ENCODE assay signal across 11 cellular contexts in genomic region chr15:49901867-49902775, GRCh38.
DNase-seq lines count a peak whose midpoint lies in the region; ATAC-seq and TF ChIP-seq lines count a peak whose summit lies in the region.
"Had no signal": no experiment of that assay in that cellular context is flagged by ENCODE, and none has a peak within 500 bp of the region (broad histone marks: within the 10 kb centered on the region; RNA-seq: fewer than 3 reads in every experiment).

No MANE protein-coding gene starts in this region.

- peak; percentile 37 for TF ChIP-seq CTCF in AG04449 (IDR thresholded peaks at IDR 0.05; ENCODE audit: insufficient read depth, low read length, missing control alignments)
- TF ChIP-seq CTCF in epithelial cell of proximal tubule (conservative IDR thresholded peaks at IDR 0.05; ENCODE audit: low read depth, low read length) = peak; percentile 29
- peak; percentile 65 for TF ChIP-seq CTCF in osteoblast (IDR thresholded peaks at IDR 0.05; ENCODE audit: extremely low read depth, low read depth, low read length)

- no peaks in the 10 kb centered on the region for H4K20me1 ChIP-seq in osteoblast (ENCODE audit: insufficient read depth, low read length)

- no peaks in the 10 kb centered on the region for H3K79me2 ChIP-seq in osteoblast (ENCODE audit: insufficient read depth, low read length)

- CTCF ChIA-PET in AG04449 (lab: Yijun Ruan, JAX) = interaction anchor here (0.6 to 3.4 kb wide), 30 partner anchors 10 to 1040 kb away, joined by 3 to 22 read pairs (median 3); partner anchors contain the start of gene FGF7

- H3K36me3 Mint-ChIP-seq in stimulated activated memory B cell treated with anti-CD40 and anti-IgM and Interleukin-4, amounts not matched to agents 10 μg/mL and 1 μg/mL and 100 μg/mL, for 72 hours = no peaks in the 10 kb centered on the region
- no peaks in the 10 kb centered on the region for H3K36me3 Mint-ChIP-seq in stimulated activated naive B cell treated with anti-CD40 and anti-IgM and Interleukin-4, amounts not matched to agents 10 μg/mL and 1 μg/mL and 100 μg/mL, for 72 hours

- no peaks in the 10 kb centered on the region for H3K9me3 ChIP-seq in osteoblast (ENCODE audit: low read depth, low read length)

- H3K4me1 ChIP-seq in osteoblast (ENCODE audit: insufficient read depth, low read length) = peaks cover 45% of the 10 kb centered on the region

- H3K36me3 ChIP-seq in osteoblast (ENCODE audit: insufficient read depth, low read length) = no peaks in the 10 kb centered on the region

- H2AFZ ChIP-seq in osteoblast (ENCODE audit: low read length) = peak overlapping the region; percentile 38

- H3K4me2 ChIP-seq in osteoblast (ENCODE audit: insufficient read depth, low read length) = peak overlapping the region; percentile 71

- H3K27ac ChIP-seq in osteoblast (ENCODE audit: low read depth, low read length) = peak overlapping the region; percentile 89

- POLR2A ChIA-PET in AG04449 (lab: Yijun Ruan, JAX) = interaction anchor here (1.0 kb wide), 1 partner anchor 42 kb away, joined by 3 read pairs; no protein-coding TSS in a partner anchor

- no peaks in the 10 kb centered on the region for H3K27me3 Mint-ChIP-seq in stimulated activated memory B cell treated with anti-CD40 and anti-IgM and Interleukin-4, amounts not matched to agents 10 μg/mL and 1 μg/mL and 100 μg/mL, for 72 hours
- H3K27me3 Mint-ChIP-seq in stimulated activated naive B cell treated with anti-CD40 and anti-IgM and Interleukin-4, amounts not matched to agents 10 μg/mL and 1 μg/mL and 100 μg/mL, for 72 hours = no peaks in the 10 kb centered on the region

- no peak for DNase-seq in AG04449 (ENCODE audit: low read depth, low spot score)
- peak; percentile 77 for DNase-seq in NCI-H460 (ENCODE audit: extremely low read depth, low read depth)
- DNase-seq in epithelial cell of proximal tubule (ENCODE audit: low read depth) = no peak
- no peak for DNase-seq in osteoblast (ENCODE audit: insufficient read length, low spot score, missing footprints)
- no peak for DNase-seq in stimulated activated naive B cell treated with anti-CD40 and anti-IgM and Interleukin-4, amounts not matched to agents 10 μg/mL and 1 μg/mL and 100 μg/mL, for 72 hours
- DNase-seq: activated B cell treated with CpG ODN at 0.5 μM for 24 hours, NCI-H2029 treated with DMSO at 0.1 percent for 48 hours had no signal

- no peaks in the 10 kb centered on the region for H3K27me3 ChIP-seq in osteoblast (ENCODE audit: insufficient read depth, low read length)

- H3K27ac Mint-ChIP-seq in stimulated activated memory B cell treated with anti-CD40 and anti-IgM and Interleukin-4, amounts not matched to agents 10 μg/mL and 1 μg/mL and 100 μg/mL, for 72 hours = no peak overlapping the region
- no peak overlapping the region for H3K27ac Mint-ChIP-seq in stimulated activated naive B cell treated with anti-CD40 and anti-IgM and Interleukin-4, amounts not matched to agents 10 μg/mL and 1 μg/mL and 100 μg/mL, for 72 hours
- H3K27ac Mint-ChIP-seq: activated B cell treated with CpG ODN at 0.5 μM for 24 hours had no signal

- no peak for ATAC-seq in stimulated activated memory B cell treated with anti-CD40 and anti-IgM and Interleukin-4, amounts not matched to agents 10 μg/mL and 1 μg/mL and 100 μg/mL, for 72 hours
- ATAC-seq in stimulated activated naive B cell treated with anti-CD40 and anti-IgM and Interleukin-4, amounts not matched to agents 10 μg/mL and 1 μg/mL and 100 μg/mL, for 72 hours (replicated peaks) = no peak
- ATAC-seq in GM18873 (IDR thresholded peaks at IDR 0.05; ENCODE audit: low FRiP score, unreplicated experiment) (no peak), HG03565 (IDR thresholded peaks at IDR 0.05; ENCODE audit: unreplicated experiment) (no peak)

- no peak overlapping the region for H3K4me3 ChIP-seq in AG04449 (ENCODE audit: low read depth, low read length)
- no peak overlapping the region for H3K4me3 ChIP-seq in epithelial cell of proximal tubule (ENCODE audit: low read depth, low read length)
- peak overlapping the region; percentile 24 for H3K4me3 ChIP-seq in osteoblast (ENCODE audit: insufficient read depth, low read length)

- no peaks in the 10 kb centered on the region for H3K9me3 Mint-ChIP-seq in stimulated activated memory B cell treated with anti-CD40 and anti-IgM and Interleukin-4, amounts not matched to agents 10 μg/mL and 1 μg/mL and 100 μg/mL, for 72 hours
- H3K9me3 Mint-ChIP-seq in stimulated activated naive B cell treated with anti-CD40 and anti-IgM and Interleukin-4, amounts not matched to agents 10 μg/mL and 1 μg/mL and 100 μg/mL, for 72 hours = no peaks in the 10 kb centered on the region
- H3K9me3 Mint-ChIP-seq: activated B cell treated with CpG ODN at 0.5 μM for 24 hours; central memory CD8-positive, alpha-beta T cell had no signal

- no peak overlapping the region for H3K4me3 Mint-ChIP-seq in stimulated activated memory B cell treated with anti-CD40 and anti-IgM and Interleukin-4, amounts not matched to agents 10 μg/mL and 1 μg/mL and 100 μg/mL, for 72 hours
- H3K4me3 Mint-ChIP-seq in stimulated activated naive B cell treated with anti-CD40 and anti-IgM and Interleukin-4, amounts not matched to agents 10 μg/mL and 1 μg/mL and 100 μg/mL, for 72 hours = no peak overlapping the region
- H3K4me3 Mint-ChIP-seq: activated B cell treated with CpG ODN at 0.5 μM for 24 hours; central memory CD8-positive, alpha-beta T cell had no signal

- no peaks in the 10 kb centered on the region for H3K4me1 Mint-ChIP-seq in stimulated activated memory B cell treated with anti-CD40 and anti-IgM and Interleukin-4, amounts not matched to agents 10 μg/mL and 1 μg/mL and 100 μg/mL, for 72 hours
- H3K4me1 Mint-ChIP-seq in stimulated activated naive B cell treated with anti-CD40 and anti-IgM and Interleukin-4, amounts not matched to agents 10 μg/mL and 1 μg/mL and 100 μg/mL, for 72 hours = no peaks in the 10 kb centered on the region
- H3K4me1 Mint-ChIP-seq: activated B cell treated with CpG ODN at 0.5 μM for 24 hours; central memory CD8-positive, alpha-beta T cell had no signal
